ENCODE assay signal across 10 cellular contexts in the genomic region with DNA sequence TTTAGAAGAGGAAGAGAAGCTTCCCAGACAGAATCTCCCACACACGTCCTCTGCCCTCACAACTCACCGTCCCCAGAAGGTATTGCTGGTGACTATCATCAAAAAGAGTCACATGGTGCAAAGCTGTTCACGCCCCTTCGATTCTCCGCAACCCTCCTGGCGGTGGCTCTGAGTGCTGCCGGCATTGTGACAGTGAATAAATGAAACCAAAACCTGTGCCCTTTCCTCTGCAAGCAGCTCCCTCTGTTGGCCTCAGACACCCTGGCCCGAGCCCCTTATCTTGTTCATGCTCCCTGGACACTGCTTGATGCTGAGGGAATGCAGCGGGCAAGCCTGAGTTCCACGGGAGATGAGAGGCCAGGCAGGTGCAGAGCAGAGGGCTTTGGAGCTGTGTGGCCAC.
A peak's percentile ranks its signal among the peaks of the same experiment; 100 is the strongest.
DNase-seq lines count a peak whose midpoint lies in the region; ATAC-seq lines count a peak whose summit lies in the region.
"Had no signal": no experiment of that assay in that cellular context is flagged by ENCODE, and none has a peak within 500 bp of the region (broad histone marks: within the 10 kb centered on the region; RNA-seq: fewer than 3 reads in every experiment).

No MANE protein-coding gene starts in this region.

- ATAC-seq in GM19452 (IDR thresholded peaks at IDR 0.05; ENCODE audit: unreplicated experiment) (no peak), Right ventricle myocardium inferior (no peak), GM21381 (IDR thresholded peaks at IDR 0.05; ENCODE audit: unreplicated experiment) (no peak)
- ATAC-seq: gastroesophageal sphincter had no signal

- DNase-seq in NCI-H69 (lab: John Stamatoyannopoulos, UW) (peak; percentile 2), iPS-NIHi7 (ENCODE audit: extremely low spot score) (peak; percentile 88), NCI-H2196 treated with DMSO at 0.1 percent for 48 hours (lab: John Stamatoyannopoulos, UW; ENCODE audit: unreplicated experiment) (no peak), Right ventricle myocardium inferior (ENCODE audit: missing footprints) (no peak)
- DNase-seq in activated CD8-positive, alpha-beta memory T cell treated with anti-CD3 and anti-CD28 coated beads, Interleukin-2, amount 50 U/mL, for 24 hours (ENCODE audit: extremely low read depth): peak; percentile 2
- peak; percentile 11 for DNase-seq in stimulated activated CD8-positive, alpha-beta memory T cell treated with anti-CD3 and anti-CD28 coated beads, Interleukin-4, amount 100 ng/mL, for 24 hours (ENCODE audit: low read depth)
- DNase-seq: nucleus accumbens had no signal

- intact Hi-C loops in Right ventricle myocardium inferior (cut with DNase I): no loop called here

Comparison
In these comparisons a context has a peak if more than half of its experiments do, and no peak if none do; other contexts are left out.
1. DNase-seq: peak in NCI-H69 (single experiment), activated CD8-positive, alpha-beta memory T cell treated with anti-CD3 and anti-CD28 coated beads, Interleukin-2, amount 50 U/mL, for 24 hours (single experiment), iPS-NIHi7 (single experiment) and stimulated activated CD8-positive, alpha-beta memory T cell treated with anti-CD3 and anti-CD28 coated beads, Interleukin-4, amount 100 ng/mL, for 24 hours (single experiment); none in NCI-H2196 treated with DMSO at 0.1 percent for 48 hours (single experiment) and Right ventricle myocardium inferior (single experiment).